Comparison of ENCODE assay signal across 9 cellular contexts in genomic region chr10:123402656-123403055, GRCh38.
DNase-seq lines count a peak whose midpoint lies in the region; ATAC-seq and TF ChIP-seq lines count a peak whose summit lies in the region.
"Had no signal": no experiment of that assay in that cellular context is flagged by ENCODE, and none has a peak within 500 bp of the region (broad histone marks: within the 10 kb centered on the region; RNA-seq: fewer than 3 reads in every experiment).

No MANE protein-coding gene starts in this region.

- H3K36me3 ChIP-seq in Caco-2 (ENCODE audit: control insufficient read depth, insufficient read depth, low read length) (no peaks in the 10 kb centered on the region), psoas muscle (ENCODE audit: insufficient read depth in 1 of 2, low read depth in 1 of 2) (no peaks in the 10 kb centered on the region)

- H3K4me1 ChIP-seq in Caco-2: no peaks in the 10 kb centered on the region
- H3K4me1 ChIP-seq in psoas muscle: no peaks in the 10 kb centered on the region

- CTCF ChIA-PET in Caco-2 (lab: Charles Lee): no interaction called here

- H3K36me3 Mint-ChIP-seq in progenitor cell of endocrine pancreas (ENCODE audit: insufficient read depth): no peaks in the 10 kb centered on the region
- no peaks in the 10 kb centered on the region for H3K36me3 Mint-ChIP-seq in Caco-2 (ENCODE audit: insufficient read depth, unreplicated experiment)

- TF ChIP-seq CTCF in progenitor cell of endocrine pancreas (IDR thresholded peaks at IDR 0.05; ENCODE audit: unreplicated experiment) (no peak), Caco-2 (IDR thresholded peaks at IDR 0.05; ENCODE audit: insufficient read depth in 1 of 2, low read depth in 1 of 2, low read length in 1 of 2, severe bottlenecking in 1 of 2, unreplicated experiment in 1 of 2) (no peak), psoas muscle (IDR thresholded peaks at IDR 0.05) (no peak)

- H3K27ac ChIP-seq in psoas muscle: no peak overlapping the region

- H3K4me3 ChIP-seq in Caco-2 (ENCODE audit: low read depth, low read length): no peak overlapping the region
- H3K4me3 ChIP-seq in psoas muscle: no peak overlapping the region

- POLR2A ChIA-PET in Caco-2 (lab: Charles Lee): no interaction called here

- WGBS in psoas muscle, 3 donors: 48 to 56% (median 53%) methylated on average over 5 of the region's 5 CpGs

- H3K27me3 ChIP-seq in Caco-2 (replicated peaks; ENCODE audit: control insufficient read depth, insufficient read depth, low read length): no peaks in the 10 kb centered on the region
- peaks cover 0 to 3% (median 1%) of the 10 kb centered on the region in 3 donors for H3K27me3 ChIP-seq in psoas muscle (ENCODE audit: insufficient read depth in 3 of 3, low read length in 2 of 3)

- H3K4me1 Mint-ChIP-seq in progenitor cell of endocrine pancreas (ENCODE audit: low read depth): no peaks in the 10 kb centered on the region
- H3K4me1 Mint-ChIP-seq in Caco-2 (ENCODE audit: low read depth, unreplicated experiment): no peaks in the 10 kb centered on the region

- no peak overlapping the region for H3K4me3 Mint-ChIP-seq in progenitor cell of endocrine pancreas (ENCODE audit: low read depth)
- H3K4me3 Mint-ChIP-seq in Caco-2 (ENCODE audit: unreplicated experiment): no peak overlapping the region
- H3K4me3 Mint-ChIP-seq: activated naive CD8-positive, alpha-beta T cell had no signal

- BruUV-seq in Caco-2 (replicated peaks; lab: Mats Ljungman, UMichigan): no TSS peak

- peak; percentile 84 for ATAC-seq in GM18873 (IDR thresholded peaks at IDR 0.05; ENCODE audit: low FRiP score, unreplicated experiment)
- peak; percentile 80 for ATAC-seq in HG02588 (IDR thresholded peaks at IDR 0.05; ENCODE audit: unreplicated experiment)
- peak; percentile 57 for ATAC-seq in HG03558 (IDR thresholded peaks at IDR 0.05; ENCODE audit: extremely low read depth, unreplicated experiment)
- no peak for ATAC-seq in psoas muscle

- DNase-seq in left kidney (ENCODE audit: low read depth, low spot score): peak; percentile 44
- DNase-seq in progenitor cell of endocrine pancreas (ENCODE audit: low spot score, unreplicated experiment): no peak
- DNase-seq in iPS-NIHi7 (ENCODE audit: extremely low spot score): no peak
- DNase-seq in Caco-2: no peak
- DNase-seq in psoas muscle: no peak

- H3K27ac Mint-ChIP-seq in progenitor cell of endocrine pancreas: no peak overlapping the region
- H3K27ac Mint-ChIP-seq in Caco-2 (ENCODE audit: unreplicated experiment): no peak overlapping the region
- H3K27ac Mint-ChIP-seq: activated naive CD8-positive, alpha-beta T cell had no signal

- peaks cover 20% of the 10 kb centered on the region for H3K9me3 Mint-ChIP-seq in progenitor cell of endocrine pancreas (ENCODE audit: low read depth)
- H3K9me3 Mint-ChIP-seq in Caco-2 (ENCODE audit: unreplicated experiment): peaks cover 12% of the 10 kb centered on the region

- H3K27me3 Mint-ChIP-seq in progenitor cell of endocrine pancreas: no peaks in the 10 kb centered on the region
- peaks cover 9% of the 10 kb centered on the region for H3K27me3 Mint-ChIP-seq in Caco-2 (ENCODE audit: insufficient read depth, unreplicated experiment)
- H3K27me3 Mint-ChIP-seq: activated naive CD8-positive, alpha-beta T cell had no signal

- peaks cover 6% of the 10 kb centered on the region; the same call in 1 of the 2 replicates for H3K9me3 ChIP-seq in Caco-2
- H3K9me3 ChIP-seq in psoas muscle: no peaks in the 10 kb centered on the region

- intact Hi-C loops in Caco-2 (cut with micrococcal nuclease; ENCODE audit: unreplicated experiment): no loop called here
- intact Hi-C loops in psoas muscle (cut with DNase I): no loop called here

Comparison
In these comparisons a context has a peak if more than half of its experiments do, and no peak if none do; other contexts are left out.
1. ATAC-seq: peak in GM18873 (single experiment), HG02588 (single experiment) and HG03558 (single experiment); none in psoas muscle (0 of 4).